7 cellular contexts compared by ENCODE assay signal in the genomic region with DNA sequence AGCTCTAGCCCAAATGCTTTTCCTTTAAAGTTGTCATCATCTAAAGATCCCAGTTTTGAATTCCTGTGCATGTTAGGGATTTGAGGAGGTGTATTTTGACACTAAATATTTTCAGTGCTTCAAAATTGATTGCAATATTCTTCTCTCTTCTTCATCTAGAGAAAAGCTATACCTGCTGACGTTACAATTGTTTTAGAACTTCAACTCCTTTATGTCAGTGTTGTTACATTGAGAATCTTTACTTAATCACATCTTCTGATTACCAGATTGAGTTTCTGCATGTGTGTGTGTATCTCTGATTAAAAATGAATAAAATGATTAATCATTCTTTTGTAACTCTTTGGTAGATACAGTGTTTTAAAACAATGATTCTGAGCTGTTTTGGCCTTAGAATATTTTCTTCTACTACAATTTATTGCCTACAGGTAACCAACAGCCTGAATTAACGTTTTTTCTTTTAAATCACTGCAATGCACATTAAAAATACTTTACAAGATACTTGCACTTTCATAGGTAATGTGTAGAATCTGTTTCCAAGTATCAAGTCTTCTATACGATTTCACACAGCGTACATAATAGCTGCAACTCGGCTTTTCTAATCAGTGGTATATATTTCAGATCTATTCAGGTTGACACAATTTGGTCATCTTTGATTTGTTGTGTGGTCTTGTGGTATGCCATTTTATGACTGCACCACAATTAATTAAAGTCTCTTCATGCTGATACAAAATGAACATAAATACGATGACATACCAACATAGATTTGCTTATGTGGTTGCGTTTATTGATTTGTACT.
DNase-seq lines count a peak whose midpoint lies in the region; ATAC-seq, FAIRE-seq and TF ChIP-seq lines count a peak whose summit lies in the region.
"Not testable (repeated sequence)": the region's sequence is repeated elsewhere in the genome, so short reads cannot be mapped to it uniquely, and the experiment has no call there.

No MANE protein-coding gene starts in this region.

- H3K23ac ChIP-seq in H1 (ENCODE audit: insufficient read length), result not testable (repeated sequence)

- not testable (repeated sequence) for H3K56ac ChIP-seq in H1 (replicated peaks; ENCODE audit: insufficient read length, low read depth, low read length)

- CTCF ChIA-PET in H1 (lab: Charles Lee; ENCODE audit: partially characterized antibody), result not testable (repeated sequence)

- TF ChIP-seq RAD21 in H1 (IDR thresholded peaks at IDR 0.05 in 1 of 2, conservative IDR thresholded peaks at IDR 0.05 in 1 of 2; ENCODE audit: low read depth in 2 of 2, low read length in 2 of 2), result not testable (repeated sequence)

- not testable (repeated sequence) for H2AK5ac ChIP-seq in H1 (ENCODE audit: low read depth, low read length)

- peak overlapping the region; percentile 40 for H3K27ac ChIP-seq in 22Rv1
- H3K27ac ChIP-seq in H1 (ENCODE audit: low read depth, low read length); lower lobe of right lung; small intestine (ENCODE audit: low read depth in 1 of 2, low read length in 1 of 2); upper lobe of right lung: not testable (repeated sequence)

- DNase-seq in H1 (ENCODE audit: low read depth in 1 of 2, low spot score in 2 of 2); Right ventricle myocardium superior; lower lobe of right lung; omental fat pad (ENCODE audit: low spot score); small intestine; upper lobe of right lung: not testable (repeated sequence)

- not testable (repeated sequence) for H3K79me1 ChIP-seq in H1 (ENCODE audit: low read depth, low read length)

- H3K9me3 ChIP-seq in H1 (ENCODE audit: insufficient read depth in 2 of 2, low read depth in 1 of 2, low read length in 1 of 2), result peaks cover 0 to 14% of the 10 kb centered on the region in 2 experiments; a peak in 2 of 4 replicates
- H3K9me3 ChIP-seq in lower lobe of right lung; small intestine (ENCODE audit: control insufficient read depth, low read depth); upper lobe of right lung: not testable (repeated sequence)

- intact Hi-C loops in Right ventricle myocardium superior (cut with DNase I); lower lobe of right lung (cut with DNase I); upper lobe of right lung (cut with DNase I): not testable (repeated sequence)

- not testable (repeated sequence) for H3K4ac ChIP-seq in H1 (replicated peaks; ENCODE audit: insufficient read length, low read depth, low read length)

- ATAC-seq in Right ventricle myocardium superior (ENCODE audit: poor library complexity), result peak; percentile 52
- ATAC-seq in lower lobe of right lung, result peak; percentile 48 to 81
- ATAC-seq in omental fat pad (ENCODE audit: low FRiP score), result peak; percentile 76
- peak; percentile 58 for ATAC-seq in upper lobe of right lung

- TF ChIP-seq CTCF in 22Rv1 (IDR thresholded peaks at IDR 0.05); H1 (IDR thresholded peaks at IDR 0.05; ENCODE audit: control extremely low read depth in 1 of 3, insufficient read depth in 1 of 3, low read depth in 1 of 3, low read length in 3 of 3); lower lobe of right lung (IDR thresholded peaks at IDR 0.05); omental fat pad (IDR thresholded peaks at IDR 0.05); upper lobe of right lung (IDR thresholded peaks at IDR 0.05): not testable (repeated sequence)

- not testable (repeated sequence) for H4K5ac ChIP-seq in H1 (ENCODE audit: insufficient read length, low read depth, low read length)

- FAIRE-seq in H1 (lab: Jason Lieb, UNC) (peak; percentile 57), small intestine (lab: Jason Lieb, UNC) (peak; percentile 93)

- H3K23me2 ChIP-seq in H1 (ENCODE audit: low read depth, low read length), result not testable (repeated sequence)

- H3K4me3 ChIP-seq in H1 (ENCODE audit: extremely low read depth in 1 of 4, insufficient read depth in 2 of 4, low read depth in 3 of 4, low read length in 4 of 4); lower lobe of right lung; small intestine (ENCODE audit: low read depth in 1 of 2, low read length in 2 of 2); upper lobe of right lung: not testable (repeated sequence)

- H3K14ac ChIP-seq in H1 (ENCODE audit: insufficient read length), result not testable (repeated sequence)

- H2BK12ac ChIP-seq in H1 (ENCODE audit: low read depth, low read length), result not testable (repeated sequence)

- H3K9ac ChIP-seq in H1 (replicated peaks in 1 of 4; ENCODE audit: extremely low read depth in 1 of 4, low read depth in 3 of 4, low read length in 3 of 4), result not testable (repeated sequence)

- not testable (repeated sequence) for H3K18ac ChIP-seq in H1 (ENCODE audit: extremely low read depth, low read length)

- H3K27me3 ChIP-seq in H1 (replicated peaks in 1 of 4; ENCODE audit: control insufficient read depth in 3 of 4, extremely low read depth in 1 of 4, insufficient read depth in 3 of 4, low read length in 3 of 4); lower lobe of right lung (ENCODE audit: low read depth); small intestine (ENCODE audit: control insufficient read depth in 2 of 2, insufficient read depth in 2 of 2, low read length in 2 of 2); upper lobe of right lung: not testable (repeated sequence)

- H2BK5ac ChIP-seq in H1 (ENCODE audit: low read depth, low read length), result not testable (repeated sequence)

- POLR2A ChIA-PET in H1 (lab: Charles Lee; ENCODE audit: partially characterized antibody), result not testable (repeated sequence)

- not testable (repeated sequence) for H2BK20ac ChIP-seq in H1 (ENCODE audit: low read length)

- H4K20me1 ChIP-seq in H1 (replicated peaks in 1 of 2; ENCODE audit: control insufficient read depth in 1 of 2, insufficient read depth in 2 of 2, low read length in 2 of 2), result not testable (repeated sequence)

- H3K79me2 ChIP-seq in H1 (ENCODE audit: control insufficient read depth in 1 of 2, insufficient read depth in 2 of 2, low read length in 2 of 2), result not testable (repeated sequence)

- not testable (repeated sequence) for H3K4me2 ChIP-seq in H1 (ENCODE audit: insufficient read depth in 1 of 2, low read depth in 2 of 2, low read length in 2 of 2)

- not testable (repeated sequence) for H4K91ac ChIP-seq in H1 (replicated peaks; ENCODE audit: insufficient read length, low read length)

- H2BK15ac ChIP-seq in H1 (ENCODE audit: low read length), result not testable (repeated sequence)

- not testable (repeated sequence) for H2BK120ac ChIP-seq in H1 (replicated peaks; ENCODE audit: low read depth, low read length)

- not testable (repeated sequence) for H2AFZ ChIP-seq in H1 (ENCODE audit: low read length)

- not testable (repeated sequence) for TF ChIP-seq EP300 in H1 (IDR thresholded peaks at IDR 0.05; ENCODE audit: borderline replicate concordance in 1 of 2, low read depth in 2 of 2, low read length in 2 of 2)

- not testable (repeated sequence) for TF ChIP-seq POLR2A in H1 (IDR thresholded peaks at IDR 0.05; ENCODE audit: control extremely low read depth in 1 of 2, low read depth in 2 of 2, low read length in 2 of 2)

- H3K36me3 ChIP-seq in H1 (ENCODE audit: control insufficient read depth in 2 of 4, insufficient read depth in 4 of 4, low read length in 3 of 4); lower lobe of right lung; small intestine (ENCODE audit: control insufficient read depth in 2 of 2, insufficient read depth in 2 of 2, low read length in 2 of 2); upper lobe of right lung: not testable (repeated sequence)

- H4K8ac ChIP-seq in H1 (ENCODE audit: extremely low read depth, insufficient read depth, low read length), result not testable (repeated sequence)

- not testable (repeated sequence) for H3K4me1 ChIP-seq in H1 (replicated peaks in 1 of 4; ENCODE audit: control insufficient read depth in 3 of 4, insufficient read depth in 4 of 4, low read length in 3 of 4); lower lobe of right lung; small intestine (ENCODE audit: control insufficient read depth in 2 of 2, insufficient read depth in 1 of 2, low read depth in 1 of 2, low read length in 1 of 2); upper lobe of right lung

- 66% methylated on average over 7 of the region's 7 CpGs; no CpG with 5 or more reads in 1 of the 2 experiments for WGBS in H1 (ENCODE audit: extremely low coverage in 1 of 2, insufficient coverage in 1 of 2, insufficient read length in 1 of 2, insufficient replicate concordance in 2 of 2, low coverage in 1 of 2, low lambda C conversion rate in 2 of 2, missing lambda C conversion rate in 1 of 2), 2 experiments
- 62 to 64% (median 63%) methylated on average over 7 of the region's 7 CpGs for WGBS in small intestine, 3 donors
